ENCODE assay signal across 36 cellular contexts in genomic region chr7:157058701-157059100, GRCh38. TPM values are rescaled to one million over a fixed set of nuclear protein-coding genes. Genes with fewer than 3 reads are reported as not detected.
"Had no signal": no experiment of that assay in that cellular context is flagged by ENCODE, and none has a peak within 500 bp of the region (broad histone marks: within the 10 kb centered on the region; RNA-seq: fewer than 3 reads in every experiment).

No MANE protein-coding gene starts in this region.

- H3K27ac ChIP-seq: brain microvascular endothelial cell, epithelial cell of prostate, esophagus squamous epithelium, gastroesophageal sphincter, heart right ventricle, hepatocyte had no signal

- DNase-seq: activated CD4-positive, alpha-beta memory T cell treated with anti-CD3 and anti-CD28 coated beads, Interleukin-2, amount 10 ng/mL, durations not matched to agents 7 days and 5 days; activated CD4-positive, alpha-beta T cell treated with anti-CD3 and anti-CD28 coated beads for 1 hour; activated CD4-positive, alpha-beta T cell treated with anti-CD3 and anti-CD28 coated beads for 4 hours; activated CD4-positive, alpha-beta T cell treated with anti-CD3 and anti-CD28 coated beads, Interleukin-2, amount 10 ng/mL, durations not matched to agents 7 days and 5 days; activated CD4-positive, alpha-beta T cell treated with anti-CD3 and anti-CD28 coated beads, Interleukin-2, amount 50 U/mL, for 4 hours; activated CD8-positive, alpha-beta memory T cell treated with anti-CD3 and anti-CD28 coated beads, Interleukin-2, amount 50 U/mL, for 48 hours; activated gamma-delta T cell; activated naive CD4-positive, alpha-beta T cell; activated naive CD4-positive, alpha-beta T cell treated with anti-CD3 and anti-CD28 coated beads, Interleukin-2, amount 10 ng/mL, durations not matched to agents 7 days and 5 days; activated naive CD8-positive, alpha-beta T cell treated with anti-CD3 and anti-CD28 coated beads, Interleukin-2, amount 10 ng/mL, durations not matched to agents 7 days and 5 days; activated T-cell treated with anti-CD3 and anti-CD28 coated beads for 4 hours; activated T-cell treated with anti-CD3 and anti-CD28 coated beads, Interleukin-2, amount 50 U/mL, for 24 hours; activated T-cell treated with anti-CD3 and anti-CD28 coated beads, Interleukin-2, amount 50 U/mL, for 72 hours; brain microvascular endothelial cell; caudate nucleus; cortex of kidney; dermis blood vessel endothelial cell; effector CD4-positive, alpha-beta T cell; effector memory CD8-positive, alpha-beta T cell; esophagus squamous epithelium; foreskin melanocyte; heart right ventricle; T-helper 17 cell; T1000 had no signal

- H3K4me3 ChIP-seq: esophagus squamous epithelium, gastroesophageal sphincter, heart right ventricle, hepatocyte had no signal

- ATAC-seq: activated naive CD4-positive, alpha-beta T cell treated with anti-CD3 and anti-CD28 coated beads, Interleukin-2, amount 50 U/mL, for 72 hours; activated T-cell treated with anti-CD3 and anti-CD28 coated beads, Interleukin-2, amount 50 U/mL, for 72 hours; effector memory CD8-positive, alpha-beta T cell; gastroesophageal sphincter; heart right ventricle; T-helper 17 cell; WTC11 had no signal

- H3K36me3 ChIP-seq: brain microvascular endothelial cell, esophagus squamous epithelium, gastroesophageal sphincter, heart right ventricle had no signal

- H2AFZ ChIP-seq: hepatocyte had no signal

- H3K27me3 ChIP-seq: brain microvascular endothelial cell had no signal

- H3K79me2 ChIP-seq: hepatocyte had no signal

- H3K4me1 Mint-ChIP-seq: activated CD4-positive, alpha-beta memory T cell treated with anti-CD3 and anti-CD28 coated beads, Interleukin-2, amount 10 ng/mL, durations not matched to agents 7 days and 5 days; activated CD4-positive, alpha-beta T cell treated with anti-CD3 and anti-CD28 coated beads, Interleukin-2, amount 10 ng/mL, durations not matched to agents 7 days and 5 days; activated naive CD4-positive, alpha-beta T cell treated with anti-CD3 and anti-CD28 coated beads, Interleukin-2, amount 10 ng/mL, durations not matched to agents 7 days and 5 days; T-helper 17 cell; WTC11 had no signal

- H3K4me2 ChIP-seq: hepatocyte had no signal

- H3K27ac Mint-ChIP-seq: activated CD4-positive, alpha-beta memory T cell treated with anti-CD3 and anti-CD28 coated beads, Interleukin-2, amount 10 ng/mL, durations not matched to agents 7 days and 5 days; activated CD4-positive, alpha-beta T cell treated with anti-CD3 and anti-CD28 coated beads, Interleukin-2, amount 10 ng/mL, durations not matched to agents 7 days and 5 days; activated naive CD4-positive, alpha-beta T cell treated with anti-CD3 and anti-CD28 coated beads, Interleukin-2, amount 10 ng/mL, durations not matched to agents 7 days and 5 days; activated naive CD4-positive, alpha-beta T cell treated with anti-CD3 and anti-CD28 coated beads, Interleukin-2, amount 50 U/mL, for 72 hours; activated naive CD8-positive, alpha-beta T cell treated with anti-CD3 and anti-CD28 coated beads, Interleukin-2, amount 10 ng/mL, durations not matched to agents 7 days and 5 days; activated T-cell treated with anti-CD3 and anti-CD28 coated beads, Interleukin-2, amount 50 U/mL, for 24 hours; activated T-cell treated with anti-CD3 and anti-CD28 coated beads, Interleukin-2, amount 50 U/mL, for 72 hours; effector memory CD8-positive, alpha-beta T cell; T-helper 17 cell; T-helper 2 cell treated with Interferon-gamma antibody and Interleukin-4, amounts not matched to agents 5 μg/mL and 100 μg/mL, for 36 hours; WTC11 had no signal

- H3K4me3 Mint-ChIP-seq: activated CD4-positive, alpha-beta memory T cell treated with anti-CD3 and anti-CD28 coated beads, Interleukin-2, amount 10 ng/mL, durations not matched to agents 7 days and 5 days; activated CD4-positive, alpha-beta T cell treated with anti-CD3 and anti-CD28 coated beads, Interleukin-2, amount 10 ng/mL, durations not matched to agents 7 days and 5 days; activated naive CD4-positive, alpha-beta T cell treated with anti-CD3 and anti-CD28 coated beads, Interleukin-2, amount 10 ng/mL, durations not matched to agents 7 days and 5 days; activated naive CD8-positive, alpha-beta T cell treated with anti-CD3 and anti-CD28 coated beads, Interleukin-2, amount 10 ng/mL, durations not matched to agents 7 days and 5 days; activated T-cell treated with anti-CD3 and anti-CD28 coated beads, Interleukin-2, amount 50 U/mL, for 24 hours; activated T-cell treated with anti-CD3 and anti-CD28 coated beads, Interleukin-2, amount 50 U/mL, for 72 hours; effector memory CD8-positive, alpha-beta T cell; T-helper 17 cell; T-helper 2 cell treated with Interferon-gamma antibody and Interleukin-4, amounts not matched to agents 5 μg/mL and 100 μg/mL, for 36 hours; WTC11 had no signal

- H3K4me1 ChIP-seq: esophagus squamous epithelium, gastroesophageal sphincter, heart right ventricle had no signal

- H3K36me3 Mint-ChIP-seq: activated naive CD4-positive, alpha-beta T cell treated with anti-CD3 and anti-CD28 coated beads, Interleukin-2, amount 10 ng/mL, durations not matched to agents 7 days and 5 days; activated naive CD8-positive, alpha-beta T cell treated with anti-CD3 and anti-CD28 coated beads, Interleukin-2, amount 10 ng/mL, durations not matched to agents 7 days and 5 days; WTC11 had no signal

RNA-seq across cellular contexts. Expression of gene MNX1, which starts 48.2 kb away (rescaled TPM):
- total RNA-seq: activated CD4-positive, alpha-beta T cell treated with anti-CD3 and anti-CD28 coated beads, Interleukin-2, amount 10 ng/mL, durations not matched to agents 7 days and 5 days; activated naive CD8-positive, alpha-beta T cell treated with anti-CD3 and anti-CD28 coated beads, Interleukin-2, amount 10 ng/mL, durations not matched to agents 7 days and 5 days; astrocyte; chondrocyte; dermis blood vessel endothelial cell; endothelial cell of umbilical vein; fibroblast of lung; fibroblast of villous mesenchyme; gastroesophageal sphincter; glomerular endothelial cell; heart right ventricle had no signal
- polyA plus RNA-seq: endothelial cell of umbilical vein, fibroblast of lung, heart right ventricle had no signal
